In the genomic region with DNA sequence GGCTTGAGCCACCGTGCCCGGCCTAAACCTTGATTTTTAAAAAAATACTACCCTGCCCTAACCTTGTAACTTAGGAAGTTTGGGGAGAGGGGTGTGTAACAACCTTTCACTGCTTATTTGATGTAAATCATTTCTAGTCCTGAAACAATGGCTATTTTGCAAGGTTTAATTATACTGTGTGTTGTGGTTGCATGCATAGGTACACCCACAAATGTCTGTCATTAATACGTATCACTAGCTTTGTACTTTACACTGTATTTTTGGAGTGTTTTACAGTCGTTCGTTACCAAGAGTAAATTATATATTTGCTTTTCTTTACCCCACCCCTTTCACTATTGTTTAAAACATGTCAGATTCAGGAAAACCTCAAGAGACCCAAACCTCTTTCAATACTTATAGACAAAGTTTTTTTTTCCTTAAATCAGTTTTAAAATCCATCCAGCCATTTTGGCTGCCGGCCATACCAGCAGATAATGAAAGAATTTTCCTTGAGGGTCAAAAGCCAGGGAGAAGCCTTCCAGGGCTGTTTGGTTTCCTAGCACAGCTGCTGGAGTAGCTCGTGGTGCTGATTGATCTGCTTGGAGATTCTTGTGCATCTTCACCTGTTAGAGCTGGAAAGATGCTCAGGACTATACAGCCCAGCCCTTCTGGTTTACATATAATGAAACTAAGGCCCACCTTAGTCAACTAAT, we compare ENCODE assay signal across 33 cellular contexts. TPM values are rescaled to one million over a fixed set of nuclear protein-coding genes. Genes with fewer than 3 reads are reported as not detected.
"Had no signal": no experiment of that assay in that cellular context is flagged by ENCODE, and none has a peak within 500 bp of the region (broad histone marks: within the 10 kb centered on the region; RNA-seq: fewer than 3 reads in every experiment).

No MANE protein-coding gene starts in this region.

- DNase-seq: activated B cell treated with CpG ODN at 0.5 μM for 24 hours; activated CD4-positive, alpha-beta memory T cell treated with anti-CD3 and anti-CD28 coated beads for 36 hours; activated CD4-positive, alpha-beta T cell treated with anti-CD3 and anti-CD28 coated beads for 4 hours; activated CD4-positive, alpha-beta T cell treated with anti-CD3 and anti-CD28 coated beads, Interleukin-2, amount 50 U/mL, for 1 hour; activated CD4-positive, CD25-positive, alpha-beta regulatory T cell treated with anti-CD3 and anti-CD28 coated beads, Interleukin-2, amount 50 U/mL, for 72 hours; activated CD8-positive, alpha-beta memory T cell treated with anti-CD3 and anti-CD28 coated beads, Interleukin-2, amount 50 U/mL, for 4 hours; activated gamma-delta T cell treated with Interleukin-2 at 50 U/mL for 16 hours; activated naive CD4-positive, alpha-beta T cell treated with anti-CD3 and anti-CD28 coated beads, Interleukin-2, amount 10 ng/mL, durations not matched to agents 7 days and 5 days; activated naive CD8-positive, alpha-beta T cell treated with anti-CD3 and anti-CD28 coated beads, Interleukin-2, amount 50 U/mL, for 24 hours; activated T-cell treated with anti-CD3 and anti-CD28 coated beads for 4 hours; activated T-cell treated with anti-CD3 and anti-CD28 coated beads, Interleukin-2, amount 50 U/mL, for 4 hours; amniotic stem cell; aorta; brain microvascular endothelial cell; central memory CD4-positive, alpha-beta T cell; NCI-H1105; NCI-H1417 treated with DMSO at 0.1 percent for 48 hours; NCI-H187 treated with DMSO at 0.1 percent for 48 hours; NCI-H2081; NCI-H2171 treated with DMSO at 0.1 percent for 48 hours; NCI-H2227 treated with DMSO at 0.1 percent for 48 hours; NCI-H446; NCI-H510A treated with DMSO at 0.1 percent for 48 hours; NCI-H69; SHP77; SK-N-SH; T-helper 9 cell had no signal

- H3K4me3 ChIP-seq: SJSA1 had no signal

- H3K36me3 ChIP-seq: brain microvascular endothelial cell, SJSA1 had no signal

- H3K27ac ChIP-seq: brain microvascular endothelial cell, KMS-11, SJSA1, VCaP had no signal

- H3K9me3 ChIP-seq: SJSA1, SK-N-SH had no signal

- ATAC-seq: activated naive CD8-positive, alpha-beta T cell treated with anti-CD3 and anti-CD28 coated beads, Interleukin-2, amount 50 U/mL, for 24 hours; activated T-cell treated with anti-CD3 and anti-CD28 coated beads, Interleukin-2, amount 50 U/mL, for 4 hours; Panc1 had no signal

- H3K4me1 ChIP-seq: SJSA1 had no signal

- H3K9ac ChIP-seq: KMS-11, SK-N-SH had no signal

- H3K27me3 ChIP-seq: brain microvascular endothelial cell, SJSA1 had no signal

- H3K4me2 ChIP-seq: KMS-11, SK-N-SH had no signal

RNA-seq across cellular contexts. Expression of a gene that starts 50.7 kb away (rescaled TPM):
- total RNA-seq: LHCN-M2, RPMI7951, SJSA1 had no signal
- polyA plus RNA-seq: SK-N-SH had no signal
